Comparison of ENCODE assay signal across 23 cellular contexts in the genomic region with DNA sequence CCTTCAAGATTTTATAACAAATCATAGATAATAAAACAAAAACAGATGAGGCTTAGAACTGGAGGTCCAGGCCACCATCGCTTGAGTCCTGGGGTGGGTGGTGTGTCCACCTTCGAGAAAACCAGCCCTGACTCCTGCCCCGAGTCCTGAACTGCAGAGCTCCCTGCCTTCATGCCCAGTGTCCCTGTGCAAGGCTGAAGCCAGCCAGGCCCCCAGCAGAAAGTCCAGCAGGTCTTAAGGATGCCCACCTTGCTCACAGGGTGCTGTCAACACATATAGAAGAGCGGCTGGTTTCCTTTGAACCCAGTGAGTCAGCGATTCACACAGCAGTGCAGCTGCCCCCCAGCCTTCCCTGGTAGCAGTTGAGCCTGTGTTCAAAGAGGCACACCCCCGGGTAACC.
DNase-seq lines count a peak whose midpoint lies in the region; ATAC-seq and TF ChIP-seq lines count a peak whose summit lies in the region.
"Had no signal": no experiment of that assay in that cellular context is flagged by ENCODE, and none has a peak within 500 bp of the region (broad histone marks: within the 10 kb centered on the region; RNA-seq: fewer than 3 reads in every experiment).

No MANE protein-coding gene starts in this region.

- H3K4me2 ChIP-seq in H9 (ENCODE audit: insufficient read depth, insufficient read length, low read length): no peak overlapping the region
- H3K4me2 ChIP-seq: BLaER1 treated with 17β-estradiol and CSF1 and Interleukin-3, amounts not matched to agents 10 nM and 100 nM had no signal

- ATAC-seq in GM18498 (IDR thresholded peaks at IDR 0.05; ENCODE audit: unreplicated experiment) (no peak), GM21576 (IDR thresholded peaks at IDR 0.05; ENCODE audit: unreplicated experiment) (no peak)

- H3K4me3 ChIP-seq in sigmoid colon: no peak overlapping the region
- H3K4me3 ChIP-seq: BLaER1 treated with 17β-estradiol and CSF1 and Interleukin-3, amounts not matched to agents 10 nM and 100 nM; HAP-1; SJSA1 had no signal

- H3K9ac ChIP-seq in H9 (ENCODE audit: extremely low read depth, insufficient read length, low read length): no peak overlapping the region
- H3K9ac ChIP-seq: BLaER1 treated with 17β-estradiol and CSF1 and Interleukin-3, amounts not matched to agents 10 nM and 100 nM had no signal

- H3K36me3 ChIP-seq in sigmoid colon: peaks cover 0 to 26% (median 0%) of the 10 kb centered on the region in 4 donors
- H3K36me3 ChIP-seq: HAP-1 had no signal

- intact Hi-C loops in sigmoid colon (cut with DNase I): no loop called here

- H2BK12ac ChIP-seq in H9 (ENCODE audit: insufficient read length, low read depth, low read length): no peak overlapping the region

- no CpG with 5 or more reads among the region's 6 CpGs for WGBS in H9 (ENCODE audit: extremely low coverage, insufficient read length, low lambda C conversion rate)
- WGBS in sigmoid colon, 2 donors: 89 to 90% methylated on average over 6 of the region's 6 CpGs

- H3K4ac ChIP-seq in H9 (ENCODE audit: low read depth, low read length): no peak overlapping the region

- no peak overlapping the region for H2AFZ ChIP-seq in H9 (ENCODE audit: low read length)

- no peaks in the 10 kb centered on the region for H3K4me1 ChIP-seq in H9 (ENCODE audit: insufficient read depth, low read length)
- H3K4me1 ChIP-seq in sigmoid colon: no peaks in the 10 kb centered on the region
- H3K4me1 ChIP-seq: BLaER1 treated with 17β-estradiol and CSF1 and Interleukin-3, amounts not matched to agents 10 nM and 100 nM; Caco-2; HAP-1; SJSA1 had no signal

- TF ChIP-seq EP300 in sigmoid colon (IDR thresholded peaks at IDR 0.05): no peak

- no peak overlapping the region for H2BK120ac ChIP-seq in H9 (ENCODE audit: low read depth, low read length, poor library complexity, severe bottlenecking)

- H3K9me3 ChIP-seq in H9 (ENCODE audit: control insufficient read depth, low read depth, low read length) (no peaks in the 10 kb centered on the region), sigmoid colon (no peaks in the 10 kb centered on the region)
- H3K9me3 ChIP-seq: BLaER1 treated with 17β-estradiol and CSF1 and Interleukin-3, amounts not matched to agents 10 nM and 100 nM; Caco-2; HAP-1; SJSA1 had no signal

- H2BK20ac ChIP-seq in H9 (ENCODE audit: low read depth, low read length, poor library complexity, severe bottlenecking): no peak overlapping the region

- no peaks in the 10 kb centered on the region for H3K79me1 ChIP-seq in H9 (ENCODE audit: insufficient read depth, low read depth, low read length, poor library complexity, severe bottlenecking)

- no peak for TF ChIP-seq POLR2A in sigmoid colon (IDR thresholded peaks at IDR 0.05)

- H3K18ac ChIP-seq in H9 (ENCODE audit: insufficient read length, low read depth, low read length): no peak overlapping the region

- TF ChIP-seq CTCF in H9 (conservative IDR thresholded peaks at IDR 0.05) (no peak), glutamatergic neuron (IDR thresholded peaks at IDR 0.05; ENCODE audit: partially characterized antibody, unreplicated experiment) (no peak), sigmoid colon (IDR thresholded peaks at IDR 0.05) (no peak)

- no peak overlapping the region for H4K91ac ChIP-seq in H9 (ENCODE audit: insufficient read length, low read depth, low read length)

- H3K27me3 ChIP-seq in H9 (ENCODE audit: insufficient read depth, low read length) (no peaks in the 10 kb centered on the region), sigmoid colon (no peaks in the 10 kb centered on the region)
- H3K27me3 ChIP-seq: BLaER1 treated with 17β-estradiol and CSF1 and Interleukin-3, amounts not matched to agents 10 nM and 100 nM; SJSA1 had no signal

- no peak overlapping the region for H4K8ac ChIP-seq in H9 (replicated peaks; ENCODE audit: insufficient read length, low read depth, low read length)

- no peak overlapping the region for H4K5ac ChIP-seq in H9 (ENCODE audit: insufficient read length, low read depth, low read length)

- no peak overlapping the region for H2BK5ac ChIP-seq in H9 (ENCODE audit: insufficient read length, low read length)

- H3K56ac ChIP-seq in H9 (ENCODE audit: insufficient read length, low read depth, low read length): no peak overlapping the region

- H3K27ac Mint-ChIP-seq in H9 (peak overlapping the region in 1 of 3 experiments; percentile 40; a peak in 2 of 7 replicates), glutamatergic neuron (ENCODE audit: unreplicated experiment) (no peak overlapping the region)

- H3T11ph ChIP-seq in H9 (ENCODE audit: low read length): no peak overlapping the region

- peaks cover 2% of the 10 kb centered on the region for H4K20me1 ChIP-seq in H9 (ENCODE audit: control insufficient read depth, insufficient read depth, insufficient read length)

- H3K4me1 Mint-ChIP-seq in H9: no peaks in the 10 kb centered on the region
- H3K4me1 Mint-ChIP-seq in glutamatergic neuron (ENCODE audit: low read depth, unreplicated experiment): peaks cover 8% of the 10 kb centered on the region

- H3K4me3 Mint-ChIP-seq in H9: no peak overlapping the region
- no peak overlapping the region for H3K4me3 Mint-ChIP-seq in glutamatergic neuron (ENCODE audit: unreplicated experiment)
- H3K4me3 Mint-ChIP-seq: CD4-positive, alpha-beta memory T cell had no signal

- no peaks in the 10 kb centered on the region; a peak in 2 of 7 replicates for H3K36me3 Mint-ChIP-seq in H9 (ENCODE audit: insufficient read depth in 1 of 3, low read depth in 3 of 3)
- H3K36me3 Mint-ChIP-seq in glutamatergic neuron (ENCODE audit: unreplicated experiment): no peaks in the 10 kb centered on the region

- H3K27ac ChIP-seq in H9 (ENCODE audit: insufficient read length, low read depth, low read length): no peak overlapping the region
- no peak overlapping the region for H3K27ac ChIP-seq in sigmoid colon
- H3K27ac ChIP-seq: BLaER1 treated with 17β-estradiol and CSF1 and Interleukin-3, amounts not matched to agents 10 nM and 100 nM; SJSA1 had no signal

- H3K14ac ChIP-seq in H9 (ENCODE audit: insufficient read depth, low read length): no peak overlapping the region

- H3K27me3 Mint-ChIP-seq in H9 (ENCODE audit: low read depth): no peaks in the 10 kb centered on the region
- H3K27me3 Mint-ChIP-seq in glutamatergic neuron (ENCODE audit: unreplicated experiment): peaks cover 5% of the 10 kb centered on the region
- H3K27me3 Mint-ChIP-seq: CD4-positive, alpha-beta memory T cell had no signal

- H3K23ac ChIP-seq in H9 (ENCODE audit: insufficient read length, low read depth, low read length): no peak overlapping the region

- H2AK5ac ChIP-seq in H9 (ENCODE audit: insufficient read length, low read length): no peak overlapping the region

- H2BK15ac ChIP-seq in H9 (ENCODE audit: low read depth, low read length): no peak overlapping the region

- H3K79me2 ChIP-seq in H9 (ENCODE audit: insufficient read depth, low read length): no peaks in the 10 kb centered on the region

- no peaks in the 10 kb centered on the region for H3K23me2 ChIP-seq in H9 (ENCODE audit: insufficient read length, low read depth, low read length, poor library complexity, severe bottlenecking)

- H3K9me3 Mint-ChIP-seq in H9 (no peaks in the 10 kb centered on the region), glutamatergic neuron (ENCODE audit: unreplicated experiment) (peaks cover 2% of the 10 kb centered on the region)
- H3K9me3 Mint-ChIP-seq: CD4-positive, alpha-beta memory T cell had no signal

- DNase-seq in activated CD8-positive, alpha-beta memory T cell treated with anti-CD3 and anti-CD28 coated beads, Interleukin-2, amount 50 U/mL, for 48 hours: peak; percentile 20
- DNase-seq in activated CD8-positive, alpha-beta memory T cell treated with anti-CD3 and anti-CD28 coated beads for 24 hours: no peak
- DNase-seq in H9 (peak; percentile 9), glutamatergic neuron (peak; percentile 12), sigmoid colon (peak; percentile 36), activated gamma-delta T cell (lab: John Stamatoyannopoulos, UW) (no peak)
- DNase-seq: 8988T; CD4-positive, alpha-beta memory T cell; DMS 273 treated with DMSO at 0.1 percent for 48 hours; DMS79 treated with DMSO at 0.1 percent for 48 hours; KBM-7; NCI-H1092; NCI-H1930; NCI-H226; NCI-H510A treated with DMSO at 0.1 percent for 48 hours; NCI-H774; NK-92 treated with Interleukin-12 subunit alpha and Interleukin-12 subunit beta, amount 100 ng/mL, for 24 hours had no signal

Comparison
In these comparisons a context has a peak if more than half of its experiments do, and no peak if none do; other contexts are left out.
1. DNase-seq: peak in activated CD8-positive, alpha-beta memory T cell treated with anti-CD3 and anti-CD28 coated beads, Interleukin-2, amount 50 U/mL, for 48 hours (single experiment), H9 (single experiment), glutamatergic neuron (single experiment) and sigmoid colon (single experiment); none in activated CD8-positive, alpha-beta memory T cell treated with anti-CD3 and anti-CD28 coated beads for 24 hours (single experiment) and activated gamma-delta T cell (single experiment).